Comparison of ENCODE assay signal across 2 cellular contexts in the genomic region with DNA sequence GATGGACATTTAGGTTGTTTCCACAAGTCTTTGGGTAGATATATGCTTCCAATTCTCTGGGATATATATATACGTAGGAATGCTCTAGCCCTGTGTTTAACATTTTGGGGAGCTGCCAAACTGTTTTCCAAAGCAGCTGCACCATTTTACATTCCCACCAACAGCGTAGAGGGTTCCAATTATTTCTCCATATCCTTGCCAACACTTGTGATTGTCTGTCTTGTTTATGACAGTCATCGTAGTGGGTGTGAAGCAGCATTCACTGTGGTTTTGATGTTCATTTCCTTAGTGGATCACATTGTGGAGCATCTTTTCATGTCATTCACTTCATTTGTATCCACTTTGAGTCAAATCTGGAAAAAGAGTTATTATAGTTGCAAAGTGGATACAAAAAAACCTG.
A peak's percentile ranks its signal among the peaks of the same experiment; 100 is the strongest.
TF ChIP-seq lines count a peak whose summit lies in the region.

No MANE protein-coding gene starts in this region.

TF ChIP-seq in HCT116, 20 proteins besides CTCF, POLR2A, EP300 and RAD21:
- TF ChIP-seq, protein P1, sequence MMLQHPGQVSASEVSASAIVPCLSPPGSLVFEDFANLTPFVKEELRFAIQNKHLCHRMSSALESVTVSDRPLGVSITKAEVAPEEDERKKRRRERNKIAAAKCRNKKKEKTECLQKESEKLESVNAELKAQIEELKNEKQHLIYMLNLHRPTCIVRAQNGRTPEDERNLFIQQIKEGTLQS (IDR thresholded peaks at IDR 0.05): no peak
- TF ChIP-seq CBX3 (IDR thresholded peaks at IDR 0.05; ENCODE audit: low read depth) (0 out of 2 replicates have a peak, but pooled peaks have one; percentile 36), REST (IDR thresholded peaks at IDR 0.05; ENCODE audit: low read depth) (no peak)

TF ChIP-seq in HEK293T, 16 proteins besides CTCF, POLR2A, EP300 and RAD21 (continued from another document):
- no peak for TF ChIP-seq HDGF (IDR thresholded peaks at IDR 0.05; ENCODE audit: borderline replicate concordance)
- no peak for TF ChIP-seq ARNT (IDR thresholded peaks at IDR 0.05)
- no peak for TF ChIP-seq SUZ12 (IDR thresholded peaks at IDR 0.05)
- no peak for TF ChIP-seq ZNF384 (IDR thresholded peaks at IDR 0.05)
- no peak for TF ChIP-seq FOXK2 (IDR thresholded peaks at IDR 0.05)
- TF ChIP-seq, protein P2, sequence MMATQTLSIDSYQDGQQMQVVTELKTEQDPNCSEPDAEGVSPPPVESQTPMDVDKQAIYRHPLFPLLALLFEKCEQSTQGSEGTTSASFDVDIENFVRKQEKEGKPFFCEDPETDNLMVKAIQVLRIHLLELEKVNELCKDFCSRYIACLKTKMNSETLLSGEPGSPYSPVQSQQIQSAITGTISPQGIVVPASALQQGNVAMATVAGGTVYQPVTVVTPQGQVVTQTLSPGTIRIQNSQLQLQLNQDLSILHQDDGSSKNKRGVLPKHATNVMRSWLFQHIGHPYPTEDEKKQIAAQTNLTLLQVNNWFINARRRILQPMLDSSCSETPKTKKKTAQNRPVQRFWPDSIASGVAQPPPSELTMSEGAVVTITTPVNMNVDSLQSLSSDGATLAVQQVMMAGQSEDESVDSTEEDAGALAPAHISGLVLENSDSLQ (IDR thresholded peaks at IDR 0.05): no peak
- no peak for TF ChIP-seq SP1 (IDR thresholded peaks at IDR 0.05)
TF ChIP-seq in HEK293T: peak in this region for 0.
